16 cellular contexts compared by ENCODE assay signal in genomic region chr4:135277980-135278315, GRCh38.
DNase-seq lines count a peak whose midpoint lies in the region; ATAC-seq and TF ChIP-seq lines count a peak whose summit lies in the region.
"Had no signal": no experiment of that assay in that cellular context is flagged by ENCODE, and none has a peak within 500 bp of the region (broad histone marks: within the 10 kb centered on the region; RNA-seq: fewer than 3 reads in every experiment).

No MANE protein-coding gene starts in this region.

- no peak overlapping the region for H3K4ac ChIP-seq in trophoblast cell (ENCODE audit: low read depth, low read length)

- H3K9me2 ChIP-seq in SK-N-SH: no peaks in the 10 kb centered on the region

- no peaks in the 10 kb centered on the region for H3K27me3 ChIP-seq in HAP-1 (ENCODE audit: low read depth)
- H3K27me3 ChIP-seq in SK-N-SH (ENCODE audit: insufficient read depth): no peaks in the 10 kb centered on the region
- no peaks in the 10 kb centered on the region for H3K27me3 ChIP-seq in trophoblast cell (ENCODE audit: insufficient read depth, low read length)
- no peaks in the 10 kb centered on the region for H3K27me3 ChIP-seq in A673 (replicated peaks; ENCODE audit: insufficient read depth, low read depth, low read length, poor library complexity)
- H3K27me3 ChIP-seq: BE2C had no signal

- H2AK5ac ChIP-seq in trophoblast cell (ENCODE audit: low read length): no peak overlapping the region

- H3K9me3 ChIP-seq in HAP-1 (no peaks in the 10 kb centered on the region), SK-N-SH (no peaks in the 10 kb centered on the region), trophoblast cell (ENCODE audit: insufficient read depth, low read depth, low read length) (no peaks in the 10 kb centered on the region), A673 (ENCODE audit: low read depth, low read length, poor library complexity, severe bottlenecking) (no peaks in the 10 kb centered on the region)
- H3K9me3 ChIP-seq: BE2C had no signal

- H3K27ac Mint-ChIP-seq in activated naive CD8-positive, alpha-beta T cell treated with anti-CD3 and anti-CD28 coated beads, Interleukin-2, amount 50 U/mL, for 24 hours: no peak overlapping the region
- H3K27ac Mint-ChIP-seq: CD4-positive, alpha-beta memory T cell; H9 had no signal

- no peak for TF ChIP-seq EP300 in SK-N-SH (IDR thresholded peaks at IDR 0.05; ENCODE audit: borderline replicate concordance in 1 of 2, low read depth in 1 of 2, low read length in 1 of 2)

- TF ChIP-seq CTCF in SK-N-SH (IDR thresholded peaks at IDR 0.05) (no peak), A673 (conservative IDR thresholded peaks at IDR 0.05; ENCODE audit: low read depth, low read length) (no peak)

- intact Hi-C loops in A673 (cut with micrococcal nuclease; ENCODE audit: unreplicated experiment): no loop called here

- H3K27ac ChIP-seq in SK-N-SH (ENCODE audit: low read depth in 2 of 2, low read length in 1 of 2) (no peak overlapping the region; a peak in 1 of 4 replicates), trophoblast cell (ENCODE audit: low read depth, low read length) (peak overlapping the region; percentile 3), A673 (ENCODE audit: low read depth, low read length, poor library complexity, severe bottlenecking) (no peak overlapping the region)
- H3K27ac ChIP-seq: PC-9 had no signal

- peaks cover 13% of the 10 kb centered on the region for H3K4me1 ChIP-seq in HAP-1
- no peaks in the 10 kb centered on the region; a peak in 1 of 4 replicates for H3K4me1 ChIP-seq in SK-N-SH (ENCODE audit: control insufficient read depth in 1 of 2, insufficient read depth in 2 of 2, low read depth in 1 of 2, low read length in 1 of 2)
- H3K4me1 ChIP-seq in trophoblast cell (ENCODE audit: control insufficient read depth in 1 of 2, insufficient read depth in 2 of 2, low read length in 2 of 2): peaks cover 0 to 2% of the 10 kb centered on the region in 2 experiments
- no peaks in the 10 kb centered on the region for H3K4me1 ChIP-seq in A673 (ENCODE audit: insufficient read depth, low read length, poor library complexity, severe bottlenecking)
- H3K4me1 ChIP-seq: BE2C had no signal

- no peak overlapping the region for H3K14ac ChIP-seq in trophoblast cell (ENCODE audit: low read length)

- CTCF ChIA-PET in SK-N-SH (lab: Yijun Ruan, JAX) (no interaction called here), A673 (lab: Charles Lee) (no interaction called here)

- no peak for ATAC-seq in HG02884 (IDR thresholded peaks at IDR 0.05; ENCODE audit: unreplicated experiment)
- ATAC-seq in activated naive CD8-positive, alpha-beta T cell treated with anti-CD3 and anti-CD28 coated beads, Interleukin-2, amount 50 U/mL, for 24 hours: no peak

- H3K36me3 Mint-ChIP-seq in activated naive CD8-positive, alpha-beta T cell treated with anti-CD3 and anti-CD28 coated beads, Interleukin-2, amount 50 U/mL, for 24 hours (ENCODE audit: low read depth): no peaks in the 10 kb centered on the region
- H3K36me3 Mint-ChIP-seq: CD4-positive, alpha-beta memory T cell had no signal

- H3K9ac ChIP-seq in SK-N-SH (no peak overlapping the region), trophoblast cell (ENCODE audit: low read length) (no peak overlapping the region)

- H2AFZ ChIP-seq in SK-N-SH (ENCODE audit: low read depth) (no peak overlapping the region), trophoblast cell (ENCODE audit: insufficient read depth, low read length, poor library complexity) (no peak overlapping the region)
- H2AFZ ChIP-seq: PC-9 had no signal

- H3K36me3 ChIP-seq in HAP-1 (replicated peaks): no peaks in the 10 kb centered on the region
- H3K36me3 ChIP-seq in SK-N-SH (replicated peaks in 1 of 2; ENCODE audit: control insufficient read depth in 1 of 2, insufficient read depth in 2 of 2, low read length in 1 of 2): no peaks in the 10 kb centered on the region
- no peaks in the 10 kb centered on the region for H3K36me3 ChIP-seq in trophoblast cell (ENCODE audit: control insufficient read depth in 1 of 2, insufficient read depth in 2 of 2, low read length in 2 of 2)
- H3K36me3 ChIP-seq in A673 (ENCODE audit: insufficient read depth, low read length, poor library complexity, severe bottlenecking): no peaks in the 10 kb centered on the region
- H3K36me3 ChIP-seq: BE2C had no signal

- peak; percentile 8 to 60 for DNase-seq in HAP-1 (ENCODE audit: low spot score in 2 of 2)
- no peak for DNase-seq in SK-N-SH
- peak; percentile 10 for DNase-seq in iPS-NIHi7 (ENCODE audit: extremely low spot score)
- DNase-seq in trophoblast cell: peak; percentile 76 to 93
- no peak for DNase-seq in A673 (ENCODE audit: low spot score)
- no peak for DNase-seq in activated naive CD8-positive, alpha-beta T cell treated with anti-CD3 and anti-CD28 coated beads, Interleukin-2, amount 50 U/mL, for 24 hours
- no peak for DNase-seq in NCI-H2081 treated with DMSO at 0.1 percent for 48 hours (lab: John Stamatoyannopoulos, UW)
- DNase-seq: BE2C; CD4-positive, alpha-beta memory T cell; H9; MV-4-11; NCI-H1417 treated with DMSO at 0.1 percent for 48 hours; NCI-H2029 treated with DMSO at 0.1 percent for 48 hours; NCI-H526 treated with DMSO at 0.1 percent for 48 hours; PC-9 had no signal

- H2BK5ac ChIP-seq in trophoblast cell (ENCODE audit: low read depth, low read length, poor library complexity): no peak overlapping the region

- no peaks in the 10 kb centered on the region for H3K4me1 Mint-ChIP-seq in activated naive CD8-positive, alpha-beta T cell treated with anti-CD3 and anti-CD28 coated beads, Interleukin-2, amount 50 U/mL, for 24 hours
- H3K4me1 Mint-ChIP-seq: CD4-positive, alpha-beta memory T cell had no signal

- in situ Hi-C loops in HAP-1 (cut with MboI; ENCODE audit: low sequenced_read_pairs): no loop called here

- H3K79me1 ChIP-seq in trophoblast cell (ENCODE audit: low read length): no peaks in the 10 kb centered on the region

- H4K20me1 ChIP-seq in SK-N-SH (ENCODE audit: insufficient read depth): no peaks in the 10 kb centered on the region

- H4K8ac ChIP-seq in trophoblast cell (ENCODE audit: low read depth, low read length): no peak overlapping the region

- POLR2A ChIA-PET in SK-N-SH (lab: Yijun Ruan, JAX): no interaction called here
- POLR2A ChIA-PET in A673 (lab: Charles Lee; ENCODE audit: low non-redundant PET): no interaction called here

- no peaks in the 10 kb centered on the region for H3K27me3 Mint-ChIP-seq in activated naive CD8-positive, alpha-beta T cell treated with anti-CD3 and anti-CD28 coated beads, Interleukin-2, amount 50 U/mL, for 24 hours
- H3K27me3 Mint-ChIP-seq: CD4-positive, alpha-beta memory T cell had no signal

- no peak overlapping the region for H3K4me3 ChIP-seq in HAP-1
- H3K4me3 ChIP-seq in SK-N-SH (ENCODE audit: low read depth in 2 of 2, low read length in 1 of 2): no peak overlapping the region
- no peak overlapping the region for H3K4me3 ChIP-seq in trophoblast cell (ENCODE audit: low read depth, low read length)
- H3K4me3 ChIP-seq in A673 (ENCODE audit: low read depth, low read length, poor library complexity, severe bottlenecking): no peak overlapping the region
- H3K4me3 ChIP-seq: PC-9 had no signal

- H3K18ac ChIP-seq in trophoblast cell (ENCODE audit: low read length): no peak overlapping the region

- no peaks in the 10 kb centered on the region for H3F3A ChIP-seq in SK-N-SH (replicated peaks; ENCODE audit: insufficient read depth)

- H3K23ac ChIP-seq in trophoblast cell (ENCODE audit: low read length): no peak overlapping the region

- H3K79me2 ChIP-seq in SK-N-SH (ENCODE audit: insufficient read depth): no peaks in the 10 kb centered on the region
- no peaks in the 10 kb centered on the region for H3K79me2 ChIP-seq in trophoblast cell (ENCODE audit: control insufficient read depth, insufficient read depth, low read length, poor library complexity)

- no peak overlapping the region for H4K12ac ChIP-seq in trophoblast cell (ENCODE audit: low read depth, low read length)

- BruUV-seq in A673 (replicated peaks; lab: Mats Ljungman, UMichigan): no TSS peak

- no peak for TF ChIP-seq RAD21 in SK-N-SH (IDR thresholded peaks at IDR 0.05; ENCODE audit: low read length)

- no peaks in the 10 kb centered on the region for H3K9me3 Mint-ChIP-seq in activated naive CD8-positive, alpha-beta T cell treated with anti-CD3 and anti-CD28 coated beads, Interleukin-2, amount 50 U/mL, for 24 hours
- H3K9me3 Mint-ChIP-seq: H9 had no signal

- peak overlapping the region; percentile 39; the same call in 1 of the 2 replicates for H3K4me2 ChIP-seq in SK-N-SH
- no peak overlapping the region for H3K4me2 ChIP-seq in trophoblast cell (ENCODE audit: low read length)
- H3K4me2 ChIP-seq: PC-9 had no signal

- H4K91ac ChIP-seq in trophoblast cell (ENCODE audit: low read depth, low read length): no peak overlapping the region

- 11% methylated on average over 2 of the region's 2 CpGs for whole genome bisulfite sequencing in SK-N-SH (ENCODE audit: low lambda C conversion rate)
- WGBS in trophoblast cell (ENCODE audit: extremely low coverage, insufficient coverage, insufficient read length): no CpG with 5 or more reads among the region's 2 CpGs

- no peak overlapping the region for H2BK120ac ChIP-seq in trophoblast cell (ENCODE audit: insufficient read depth, low read length, poor library complexity)

- no peak overlapping the region for H3K4me3 Mint-ChIP-seq in activated naive CD8-positive, alpha-beta T cell treated with anti-CD3 and anti-CD28 coated beads, Interleukin-2, amount 50 U/mL, for 24 hours
- H3K4me3 Mint-ChIP-seq: CD4-positive, alpha-beta memory T cell; H9 had no signal

- no peak overlapping the region for H2BK12ac ChIP-seq in trophoblast cell (ENCODE audit: low read length)

TF ChIP-seq in SK-N-SH, 30 proteins besides CTCF, POLR2A, EP300 and RAD21 (continues in another document):
- TF ChIP-seq MXI1 (IDR thresholded peaks at IDR 0.05; ENCODE audit: low read depth, low read length) (no peak), GATA2 (CRISPR knock-in tag; IDR thresholded peaks at IDR 0.05) (no peak), RXRA (IDR thresholded peaks at IDR 0.05; ENCODE audit: borderline replicate concordance, low read depth) (no peak), TCF12 (IDR thresholded peaks at IDR 0.05) (no peak), USF2 (IDR thresholded peaks at IDR 0.05; ENCODE audit: borderline replicate concordance, low read depth, low read length) (no peak), EZH2phosphoT487 (IDR thresholded peaks at IDR 0.05; ENCODE audit: borderline replicate concordance, low read depth) (no peak), YY1 (IDR thresholded peaks at IDR 0.05; ENCODE audit: low read depth) (no peak)

Comparison
In these comparisons a context has a peak if more than half of its experiments do, and no peak if none do; other contexts are left out.
1. DNase-seq: peak in HAP-1 (2 of 2), iPS-NIHi7 (single experiment) and trophoblast cell (2 of 2); none in SK-N-SH (single experiment), A673 (single experiment), activated naive CD8-positive, alpha-beta T cell treated with anti-CD3 and anti-CD28 coated beads, Interleukin-2, amount 50 U/mL, for 24 hours (single experiment) and NCI-H2081 treated with DMSO at 0.1 percent for 48 hours (single experiment).